Comparison of ENCODE assay signal across 11 cellular contexts in the genomic region with DNA sequence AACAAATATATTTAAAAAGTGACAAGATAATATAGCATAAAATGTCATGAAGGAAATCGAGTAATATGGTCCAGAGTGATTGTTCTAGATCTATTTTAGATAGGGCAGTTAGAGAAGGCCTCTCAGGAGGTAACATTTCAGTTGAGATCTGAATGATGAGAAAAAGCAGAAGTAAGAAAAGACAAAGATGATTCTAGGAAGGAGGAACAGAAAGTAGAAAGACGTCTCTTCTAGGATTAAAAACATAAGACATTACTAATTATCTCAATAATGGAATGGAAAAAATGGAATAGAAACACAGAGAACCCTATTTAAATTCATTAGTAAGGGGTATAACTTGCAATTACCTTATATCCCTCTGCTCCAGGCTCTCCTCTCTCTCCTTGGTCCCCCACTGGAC.
DNase-seq lines count a peak whose midpoint lies in the region; ATAC-seq lines count a peak whose summit lies in the region.
"Had no signal": no experiment of that assay in that cellular context is flagged by ENCODE, and none has a peak within 500 bp of the region (broad histone marks: within the 10 kb centered on the region; RNA-seq: fewer than 3 reads in every experiment).

No MANE protein-coding gene starts in this region.

- no peak overlapping the region for H3K4me3 Mint-ChIP-seq in stimulated activated naive B cell treated with anti-CD40 and anti-IgM and Interleukin-4, amounts not matched to agents 10 μg/mL and 1 μg/mL and 100 μg/mL, for 72 hours
- H3K4me3 Mint-ChIP-seq: neural crest cell had no signal

- ATAC-seq in GM19025 (IDR thresholded peaks at IDR 0.05; ENCODE audit: low read depth, unreplicated experiment) (peak; percentile 63), HG02571 (IDR thresholded peaks at IDR 0.05; ENCODE audit: unreplicated experiment) (peak; percentile 84), HG03460 (IDR thresholded peaks at IDR 0.05; ENCODE audit: unreplicated experiment) (peak; percentile 83)
- ATAC-seq in stimulated activated naive B cell treated with anti-CD40 and anti-IgM and Interleukin-4, amounts not matched to agents 10 μg/mL and 1 μg/mL and 100 μg/mL, for 72 hours (replicated peaks): peak; percentile 97

- no peak overlapping the region for H3K27ac Mint-ChIP-seq in stimulated activated naive B cell treated with anti-CD40 and anti-IgM and Interleukin-4, amounts not matched to agents 10 μg/mL and 1 μg/mL and 100 μg/mL, for 72 hours

- intact Hi-C loops in posterior cingulate gyrus (cut with DNase I): no loop called here

- DNase-seq in stimulated activated naive B cell treated with anti-CD40 and anti-IgM and Interleukin-4, amounts not matched to agents 10 μg/mL and 1 μg/mL and 100 μg/mL, for 72 hours: no peak
- no peak for DNase-seq in HUDEP-2 (lab: John Stamatoyannopoulos, UW; ENCODE audit: unreplicated experiment in 76 of 76)
- DNase-seq in amniotic stem cell (lab: John Stamatoyannopoulos, UW): no peak
- no peak for DNase-seq in posterior cingulate gyrus
- DNase-seq: DMS153; NCI-H2081; stimulated activated naive CD4-positive, alpha-beta T cell treated with Interleukin-2 at 50 U/mL for 16 hours had no signal

- peaks cover 2 to 12% of the 10 kb centered on the region in 2 donors for H3K4me1 Mint-ChIP-seq in stimulated activated naive B cell treated with anti-CD40 and anti-IgM and Interleukin-4, amounts not matched to agents 10 μg/mL and 1 μg/mL and 100 μg/mL, for 72 hours
- H3K4me1 Mint-ChIP-seq: neural crest cell had no signal

- H3K27me3 Mint-ChIP-seq in stimulated activated naive B cell treated with anti-CD40 and anti-IgM and Interleukin-4, amounts not matched to agents 10 μg/mL and 1 μg/mL and 100 μg/mL, for 72 hours: no peaks in the 10 kb centered on the region

- H3K9me3 Mint-ChIP-seq in stimulated activated naive B cell treated with anti-CD40 and anti-IgM and Interleukin-4, amounts not matched to agents 10 μg/mL and 1 μg/mL and 100 μg/mL, for 72 hours: no peaks in the 10 kb centered on the region
- H3K9me3 Mint-ChIP-seq: neural crest cell had no signal

- no peaks in the 10 kb centered on the region for H3K36me3 Mint-ChIP-seq in stimulated activated naive B cell treated with anti-CD40 and anti-IgM and Interleukin-4, amounts not matched to agents 10 μg/mL and 1 μg/mL and 100 μg/mL, for 72 hours
